Comparison of ENCODE assay signal across 2 cellular contexts in the genomic region with DNA sequence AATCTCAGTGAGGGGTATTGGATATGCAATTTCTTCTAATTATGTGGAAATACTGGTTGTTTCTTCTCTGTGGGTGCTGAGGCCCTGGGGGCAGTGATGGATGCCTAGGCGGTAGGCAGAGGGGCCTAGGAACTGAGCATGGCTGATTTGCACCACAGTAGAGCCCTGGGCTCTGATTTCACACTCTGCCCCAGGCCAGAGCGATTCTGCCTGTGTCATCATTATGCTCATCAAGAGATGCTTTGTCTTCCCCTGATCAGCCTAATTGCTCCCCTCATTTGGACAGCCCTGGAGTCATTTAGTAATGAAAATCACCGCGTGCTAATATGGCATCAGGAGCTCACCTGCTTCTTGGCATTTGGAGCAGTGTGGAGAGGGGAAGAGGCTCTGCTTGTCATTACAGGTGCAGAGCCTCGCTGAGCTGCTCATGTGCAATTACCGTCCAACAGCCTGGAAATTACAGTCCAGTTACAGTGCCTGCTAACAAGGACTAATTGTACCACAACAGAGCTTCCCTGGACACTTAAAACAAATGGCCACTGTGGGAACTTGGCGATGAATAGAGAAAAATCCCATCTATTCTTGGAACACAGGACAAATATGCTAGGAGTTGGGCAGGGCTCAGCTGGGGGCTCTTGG.
TF ChIP-seq lines count a peak whose summit lies in the region.

No MANE protein-coding gene starts in this region.

TF ChIP-seq in H1, 55 proteins besides CTCF, POLR2A, EP300 and RAD21:
- TF ChIP-seq CREB1 (IDR thresholded peaks at IDR 0.05) (no peak), GABPA (IDR thresholded peaks at IDR 0.05; ENCODE audit: borderline replicate concordance, insufficient read depth, low read length) (no peak), ZNF274 (IDR thresholded peaks at IDR 0.05; ENCODE audit: borderline replicate concordance, extremely low read depth, low read length) (no peak), SP4 (IDR thresholded peaks at IDR 0.05; ENCODE audit: low read length) (no peak), KDM4A (IDR thresholded peaks at IDR 0.05; ENCODE audit: low read depth, low read length, severe bottlenecking) (no peak), CBX5 (IDR thresholded peaks at IDR 0.05; ENCODE audit: low read depth, low read length) (no peak), TEAD4 (IDR thresholded peaks at IDR 0.05; ENCODE audit: low read depth, low read length) (no peak), BRCA1 (IDR thresholded peaks at IDR 0.05; ENCODE audit: low read depth, low read length) (no peak), SAP30 (IDR thresholded peaks at IDR 0.05; ENCODE audit: insufficient read depth, insufficient replicate concordance, low read length) (no peak), SRF (IDR thresholded peaks at IDR 0.05; ENCODE audit: low read depth, low read length) (no peak)

TF ChIP-seq in HepG2, 621 proteins besides CTCF, POLR2A, EP300 and RAD21:
- TF ChIP-seq MED13 (CRISPR knock-in tag; IDR thresholded peaks at IDR 0.05), result no peak
- TF ChIP-seq, protein P1, sequence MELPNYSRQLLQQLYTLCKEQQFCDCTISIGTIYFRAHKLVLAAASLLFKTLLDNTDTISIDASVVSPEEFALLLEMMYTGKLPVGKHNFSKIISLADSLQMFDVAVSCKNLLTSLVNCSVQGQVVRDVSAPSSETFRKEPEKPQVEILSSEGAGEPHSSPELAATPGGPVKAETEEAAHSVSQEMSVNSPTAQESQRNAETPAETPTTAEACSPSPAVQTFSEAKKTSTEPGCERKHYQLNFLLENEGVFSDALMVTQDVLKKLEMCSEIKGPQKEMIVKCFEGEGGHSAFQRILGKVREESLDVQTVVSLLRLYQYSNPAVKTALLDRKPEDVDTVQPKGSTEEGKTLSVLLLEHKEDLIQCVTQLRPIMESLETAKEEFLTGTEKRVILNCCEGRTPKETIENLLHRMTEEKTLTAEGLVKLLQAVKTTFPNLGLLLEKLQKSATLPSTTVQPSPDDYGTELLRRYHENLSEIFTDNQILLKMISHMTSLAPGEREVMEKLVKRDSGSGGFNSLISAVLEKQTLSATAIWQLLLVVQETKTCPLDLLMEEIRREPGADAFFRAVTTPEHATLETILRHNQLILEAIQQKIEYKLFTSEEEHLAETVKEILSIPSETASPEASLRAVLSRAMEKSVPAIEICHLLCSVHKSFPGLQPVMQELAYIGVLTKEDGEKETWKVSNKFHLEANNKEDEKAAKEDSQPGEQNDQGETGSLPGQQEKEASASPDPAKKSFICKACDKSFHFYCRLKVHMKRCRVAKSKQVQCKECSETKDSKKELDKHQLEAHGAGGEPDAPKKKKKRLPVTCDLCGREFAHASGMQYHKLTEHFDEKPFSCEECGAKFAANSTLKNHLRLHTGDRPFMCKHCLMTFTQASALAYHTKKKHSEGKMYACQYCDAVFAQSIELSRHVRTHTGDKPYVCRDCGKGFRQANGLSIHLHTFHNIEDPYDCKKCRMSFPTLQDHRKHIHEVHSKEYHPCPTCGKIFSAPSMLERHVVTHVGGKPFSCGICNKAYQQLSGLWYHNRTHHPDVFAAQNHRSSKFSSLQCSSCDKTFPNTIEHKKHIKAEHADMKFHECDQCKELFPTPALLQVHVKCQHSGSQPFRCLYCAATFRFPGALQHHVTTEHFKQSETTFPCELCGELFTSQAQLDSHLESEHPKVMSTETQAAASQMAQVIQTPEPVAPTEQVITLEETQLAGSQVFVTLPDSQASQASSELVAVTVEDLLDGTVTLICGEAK (IDR thresholded peaks at IDR 0.05), result no peak
- TF ChIP-seq, protein P1 (CRISPR knock-in tag; IDR thresholded peaks at IDR 0.05), result no peak
- peak in 1 of 2 experiments; percentile 36; a peak in 2 of 4 replicates for TF ChIP-seq MAFK (conservative IDR thresholded peaks at IDR 0.05 in 1 of 2, IDR thresholded peaks at IDR 0.05 in 1 of 2; ENCODE audit: low read length in 2 of 2)
- TF ChIP-seq ZFY (CRISPR knock-in tag; IDR thresholded peaks at IDR 0.05), result no peak
TF ChIP-seq in HepG2: peak in this region for 1.
